In genomic region chr14:68495638-68496114, GRCh38 we compare ENCODE assay signal across 14 cellular contexts.
DNase-seq lines count a peak whose midpoint lies in the region; ATAC-seq, FAIRE-seq and TF ChIP-seq lines count a peak whose summit lies in the region.
"Had no signal": no experiment of that assay in that cellular context is flagged by ENCODE, and none has a peak within 500 bp of the region (broad histone marks: within the 10 kb centered on the region; RNA-seq: fewer than 3 reads in every experiment).

No MANE protein-coding gene starts in this region.

- CTCF ChIA-PET in endothelial cell of umbilical vein (lab: Charles Lee): interaction anchor here (1.1 to 1.9 kb wide), 5 partner anchors 11 to 321 kb away, joined by 4 to 8 read pairs (median 5); no protein-coding TSS in a partner anchor

- in situ Hi-C loops in GM18951 (cut with MboI; ENCODE audit: low sequenced_read_pairs, unreplicated experiment): no loop called here

- TF ChIP-seq POLR2A in GM18951 (IDR thresholded peaks at IDR 0.05; ENCODE audit: extremely low read depth, insufficient read depth, insufficient read length) (peak; percentile 31), endothelial cell of umbilical vein (IDR thresholded peaks at IDR 0.05; ENCODE audit: low read depth, low read length) (no peak), upper lobe of left lung (IDR thresholded peaks at IDR 0.05) (no peak)

- H3K9me1 ChIP-seq in endothelial cell of umbilical vein (replicated peaks; ENCODE audit: control insufficient read depth, extremely low read depth, insufficient read depth, low read length): no peaks in the 10 kb centered on the region

- TF ChIP-seq CTCF in endothelial cell of umbilical vein (IDR thresholded peaks at IDR 0.05; ENCODE audit: extremely low read depth in 1 of 2, insufficient read depth in 1 of 2, low read depth in 1 of 2, low read length in 2 of 2) (no peak), upper lobe of left lung (IDR thresholded peaks at IDR 0.05) (no peak)

- BruUV-seq in endothelial cell of umbilical vein (replicated peaks; lab: Mats Ljungman, UMichigan): no TSS peak

- H3K4me2 ChIP-seq in endothelial cell of umbilical vein (ENCODE audit: insufficient read depth, low read length): no peak overlapping the region

- no peak overlapping the region for H3K9ac ChIP-seq in endothelial cell of umbilical vein (replicated peaks; ENCODE audit: extremely low read depth, insufficient read depth, low read length)

- H3K79me2 ChIP-seq in endothelial cell of umbilical vein (ENCODE audit: control insufficient read depth, insufficient read depth, low read length): no peaks in the 10 kb centered on the region

- H3K27ac ChIP-seq in endothelial cell of umbilical vein (ENCODE audit: insufficient read depth, low read depth, low read length): peak overlapping the region; percentile 0
- peak overlapping the region in 3 of 4 donors; percentile 26 to 71 (median 62) for H3K27ac ChIP-seq in upper lobe of left lung

- H3K27me3 ChIP-seq in endothelial cell of umbilical vein (ENCODE audit: control insufficient read depth in 2 of 2, insufficient read depth in 2 of 2, low read length in 2 of 2) (no peaks in the 10 kb centered on the region), upper lobe of left lung (no peaks in the 10 kb centered on the region)
- H3K27me3 ChIP-seq: uterus had no signal

- H3K9me3 ChIP-seq in endothelial cell of umbilical vein (replicated peaks; ENCODE audit: control insufficient read depth, insufficient read depth, low read length) (no peaks in the 10 kb centered on the region), upper lobe of left lung (no peaks in the 10 kb centered on the region)
- H3K9me3 ChIP-seq: uterus had no signal

- dilution Hi-C loops in endothelial cell of umbilical vein (cut with MboI; ENCODE audit: extremely low pct_ligation_motif_present, low sequenced_read_pairs): no loop called here

- WGBS in upper lobe of left lung, 2 donors: 92% methylated on average over 4 of the region's 4 CpGs

- no peaks in the 10 kb centered on the region for H4K20me1 ChIP-seq in endothelial cell of umbilical vein (replicated peaks; ENCODE audit: control insufficient read depth, extremely low read depth, insufficient read depth, low read length)

- POLR2A ChIA-PET in endothelial cell of umbilical vein (lab: Charles Lee): interaction anchor here (1.0 to 1.4 kb wide), 3 partner anchors 37 to 297 kb away, joined by 3 to 6 read pairs (median 3); partner anchors contain the start of gene ZFP36L1

- no peak overlapping the region for H3K4me3 ChIP-seq in endothelial cell of umbilical vein (replicated peaks in 1 of 3; ENCODE audit: insufficient read depth in 1 of 3, low read depth in 1 of 3, low read length in 3 of 3)
- H3K4me3 ChIP-seq in upper lobe of left lung: no peak overlapping the region
- H3K4me3 ChIP-seq: uterus had no signal

- H3K36me3 ChIP-seq in endothelial cell of umbilical vein (ENCODE audit: control insufficient read depth in 2 of 2, extremely low read depth in 1 of 2, insufficient read depth in 2 of 2, low read length in 2 of 2) (no peaks in the 10 kb centered on the region), upper lobe of left lung (no peaks in the 10 kb centered on the region)
- H3K36me3 ChIP-seq: uterus had no signal

- intact Hi-C loops in endothelial cell of umbilical vein (cut with micrococcal nuclease): loop anchor here (1.0 to 5.0 kb wide), 5 partner anchors 36 to 550 kb away; no protein-coding TSS in a partner anchor

- no peak for FAIRE-seq in endothelial cell of umbilical vein (lab: Jason Lieb, UNC)

- TF ChIP-seq EP300 in upper lobe of left lung (IDR thresholded peaks at IDR 0.05): no peak

- H2AFZ ChIP-seq in endothelial cell of umbilical vein (ENCODE audit: low read depth, low read length): no peak overlapping the region

- DNase-seq in endothelial cell of umbilical vein (ENCODE audit: low read depth, low spot score): no peak
- DNase-seq in upper lobe of left lung: no peak
- DNase-seq in NK-92 treated with Interleukin-12 subunit alpha and Interleukin-12 subunit beta, amount 100 ng/mL, for 24 hours (lab: John Stamatoyannopoulos, UW): no peak
- DNase-seq: activated CD8-positive, alpha-beta T cell treated with anti-CD3 and anti-CD28 coated beads, Interleukin-2, amount 10 ng/mL, durations not matched to agents 7 days and 5 days; activated naive CD8-positive, alpha-beta T cell treated with anti-CD3 and anti-CD28 coated beads, Interleukin-2, amount 10 ng/mL, durations not matched to agents 7 days and 5 days; DMS 273 treated with DMSO at 0.1 percent for 48 hours; KBM-7; NCI-H1930; T-helper 2 cell had no signal

- H3K4me1 ChIP-seq in endothelial cell of umbilical vein (ENCODE audit: control insufficient read depth, extremely low read depth, insufficient read depth, low read length) (peaks cover 26% of the 10 kb centered on the region), upper lobe of left lung (peaks cover 0 to 6% (median 1%) of the 10 kb centered on the region in 4 donors)
- H3K4me1 ChIP-seq: uterus had no signal

- ATAC-seq in HG02870 (IDR thresholded peaks at IDR 0.05; ENCODE audit: unreplicated experiment) (peak; percentile 67), upper lobe of left lung (ENCODE audit: low FRiP score in 2 of 2) (no peak), GM19455 (IDR thresholded peaks at IDR 0.05; ENCODE audit: unreplicated experiment) (no peak), GM19328 (IDR thresholded peaks at IDR 0.05; ENCODE audit: unreplicated experiment) (no peak)
- ATAC-seq: activated CD8-positive, alpha-beta T cell treated with anti-CD3 and anti-CD28 coated beads, Interleukin-2, amount 10 ng/mL, durations not matched to agents 7 days and 5 days had no signal

TF ChIP-seq in endothelial cell of umbilical vein, 7 proteins besides CTCF, POLR2A, EP300 and RAD21:
- no peak for TF ChIP-seq POLR2AphosphoS5 (IDR thresholded peaks at IDR 0.05; ENCODE audit: insufficient read depth, low read depth, low read length)
- TF ChIP-seq GATA2 (IDR thresholded peaks at IDR 0.05; ENCODE audit: insufficient read depth, insufficient read length, low read depth, low read length): no peak
- no peak for TF ChIP-seq FOS (IDR thresholded peaks at IDR 0.05; ENCODE audit: borderline replicate concordance, insufficient read depth, low read length)
- TF ChIP-seq MYC (IDR thresholded peaks at IDR 0.05; ENCODE audit: low read depth, low read length): no peak
- no peak for TF ChIP-seq JUN (IDR thresholded peaks at IDR 0.05; ENCODE audit: borderline replicate concordance, insufficient read depth, insufficient read length, low read depth)
- no peak for TF ChIP-seq EZH2 (IDR thresholded peaks at IDR 0.05; ENCODE audit: borderline replicate concordance, low read depth, low read length, severe bottlenecking)
- TF ChIP-seq MAX (IDR thresholded peaks at IDR 0.05; ENCODE audit: insufficient read depth, insufficient read length): no peak
